8 cellular contexts compared by ENCODE assay signal in genomic region chr2:159939946-159940345, GRCh38. TPM values are rescaled to one million over a fixed set of nuclear protein-coding genes. Genes with fewer than 3 reads are reported as not detected.
A peak's percentile ranks its signal among the peaks of the same experiment; 100 is the strongest.
DNase-seq lines count a peak whose midpoint lies in the region; ATAC-seq lines count a peak whose summit lies in the region.

No MANE protein-coding gene starts in this region.

- ATAC-seq in GM19043 (IDR thresholded peaks at IDR 0.05; ENCODE audit: low read depth, unreplicated experiment): peak; percentile 73
- ATAC-seq in HG03103 (IDR thresholded peaks at IDR 0.05; ENCODE audit: low read depth, unreplicated experiment): peak; percentile 78
- ATAC-seq in activated naive CD8-positive, alpha-beta T cell treated with anti-CD3 and anti-CD28 coated beads, Interleukin-2, amount 50 U/mL, for 24 hours: no peak

- H3K27ac Mint-ChIP-seq in activated T-helper 1 cell treated with anti-CD3 and anti-CD28 coated beads, Interleukin-12 subunit alpha, Interleukin-12 subunit beta, Interleukin-2, Interleukin-4 antibody, amounts not matched to agents 30 ng/mL and 10 ng/mL and 1 ng/mL, durations not matched to agents 14 hours and 24 hours and 36 hours: no peak overlapping the region
- no peak overlapping the region for H3K27ac Mint-ChIP-seq in activated naive CD8-positive, alpha-beta T cell treated with anti-CD3 and anti-CD28 coated beads, Interleukin-2, amount 50 U/mL, for 24 hours

- no peaks in the 10 kb centered on the region for H3K36me3 Mint-ChIP-seq in activated T-helper 1 cell treated with anti-CD3 and anti-CD28 coated beads, Interleukin-12 subunit alpha, Interleukin-12 subunit beta, Interleukin-2, Interleukin-4 antibody, amounts not matched to agents 30 ng/mL and 10 ng/mL and 1 ng/mL, durations not matched to agents 14 hours and 24 hours and 36 hours (ENCODE audit: low read depth)
- no peaks in the 10 kb centered on the region for H3K36me3 Mint-ChIP-seq in activated naive CD8-positive, alpha-beta T cell treated with anti-CD3 and anti-CD28 coated beads, Interleukin-2, amount 50 U/mL, for 24 hours (ENCODE audit: low read depth)

- intact Hi-C loops in activated T-helper 1 cell treated with anti-CD3 and anti-CD28 coated beads, Interleukin-12 subunit alpha, Interleukin-12 subunit beta, Interleukin-2, Interleukin-4 antibody, amounts not matched to agents 30 ng/mL and 10 ng/mL and 1 ng/mL, durations not matched to agents 14 hours and 24 hours and 36 hours (cut with micrococcal nuclease): no loop called here

- no peak overlapping the region for H3K4me3 Mint-ChIP-seq in activated T-helper 1 cell treated with anti-CD3 and anti-CD28 coated beads, Interleukin-12 subunit alpha, Interleukin-12 subunit beta, Interleukin-2, Interleukin-4 antibody, amounts not matched to agents 30 ng/mL and 10 ng/mL and 1 ng/mL, durations not matched to agents 14 hours and 24 hours and 36 hours
- H3K4me3 Mint-ChIP-seq in activated naive CD8-positive, alpha-beta T cell treated with anti-CD3 and anti-CD28 coated beads, Interleukin-2, amount 50 U/mL, for 24 hours: no peak overlapping the region

- peaks cover 3% of the 10 kb centered on the region for H3K9me3 Mint-ChIP-seq in activated T-helper 1 cell treated with anti-CD3 and anti-CD28 coated beads, Interleukin-12 subunit alpha, Interleukin-12 subunit beta, Interleukin-2, Interleukin-4 antibody, amounts not matched to agents 30 ng/mL and 10 ng/mL and 1 ng/mL, durations not matched to agents 14 hours and 24 hours and 36 hours
- H3K9me3 Mint-ChIP-seq in activated naive CD8-positive, alpha-beta T cell treated with anti-CD3 and anti-CD28 coated beads, Interleukin-2, amount 50 U/mL, for 24 hours: no peaks in the 10 kb centered on the region

- DNase-seq in Caki2 (ENCODE audit: low read depth): peak; percentile 2
- peak; percentile 52 for DNase-seq in NOMO-1 treated with DMSO at 0.1 percent for 48 hours (lab: John Stamatoyannopoulos, UW; ENCODE audit: unreplicated experiment)
- DNase-seq in glomerular visceral epithelial cell (ENCODE audit: extremely low spot score): peak; percentile 15
- DNase-seq in activated T-helper 1 cell treated with anti-CD3 and anti-CD28 coated beads, Interleukin-12 subunit alpha, Interleukin-12 subunit beta, Interleukin-2, Interleukin-4 antibody, amounts not matched to agents 30 ng/mL and 10 ng/mL and 1 ng/mL, durations not matched to agents 14 hours and 24 hours and 36 hours (ENCODE audit: low spot score): no peak
- no peak for DNase-seq in activated naive CD8-positive, alpha-beta T cell treated with anti-CD3 and anti-CD28 coated beads, Interleukin-2, amount 50 U/mL, for 24 hours
- DNase-seq in stimulated activated naive CD4-positive, alpha-beta T cell (lab: John Stamatoyannopoulos, UW): no peak

- H3K4me1 Mint-ChIP-seq in activated T-helper 1 cell treated with anti-CD3 and anti-CD28 coated beads, Interleukin-12 subunit alpha, Interleukin-12 subunit beta, Interleukin-2, Interleukin-4 antibody, amounts not matched to agents 30 ng/mL and 10 ng/mL and 1 ng/mL, durations not matched to agents 14 hours and 24 hours and 36 hours (ENCODE audit: low read depth): no peaks in the 10 kb centered on the region
- no peaks in the 10 kb centered on the region for H3K4me1 Mint-ChIP-seq in activated naive CD8-positive, alpha-beta T cell treated with anti-CD3 and anti-CD28 coated beads, Interleukin-2, amount 50 U/mL, for 24 hours

- in situ Hi-C loops in Caki2 (cut with HindIII; ENCODE audit: low pct_unique_long_range_greater_than_20kb, low sequenced_read_pairs): no loop called here

- no peaks in the 10 kb centered on the region for H3K27me3 Mint-ChIP-seq in activated T-helper 1 cell treated with anti-CD3 and anti-CD28 coated beads, Interleukin-12 subunit alpha, Interleukin-12 subunit beta, Interleukin-2, Interleukin-4 antibody, amounts not matched to agents 30 ng/mL and 10 ng/mL and 1 ng/mL, durations not matched to agents 14 hours and 24 hours and 36 hours (ENCODE audit: insufficient read depth)
- H3K27me3 Mint-ChIP-seq in activated naive CD8-positive, alpha-beta T cell treated with anti-CD3 and anti-CD28 coated beads, Interleukin-2, amount 50 U/mL, for 24 hours: peaks cover 2% of the 10 kb centered on the region

RNA-seq across cellular contexts. Expression of gene LY75, which starts 35.4 kb away (rescaled TPM):
- 0.30 TPM in 1 of 2 replicates, not detected in the other for total RNA-seq in Caki2 (2014; rRNA removed; shearing (Covaris generic); ENCODE audit: low replicate concordance)
- total RNA-seq in activated T-helper 1 cell treated with anti-CD3 and anti-CD28 coated beads, Interleukin-12 subunit alpha, Interleukin-12 subunit beta, Interleukin-2, Interleukin-4 antibody, amounts not matched to agents 30 ng/mL and 10 ng/mL and 1 ng/mL, durations not matched to agents 14 hours and 24 hours and 36 hours: 50.6 and 53.5 TPM in 2 replicates

Comparison
In these comparisons a context has a peak if more than half of its experiments do, and no peak if none do; other contexts are left out.
1. DNase-seq: peak in Caki2 (single experiment), NOMO-1 treated with DMSO at 0.1 percent for 48 hours (single experiment) and glomerular visceral epithelial cell (single experiment); none in activated T-helper 1 cell treated with anti-CD3 and anti-CD28 coated beads, Interleukin-12 subunit alpha, Interleukin-12 subunit beta, Interleukin-2, Interleukin-4 antibody, amounts not matched to agents 30 ng/mL and 10 ng/mL and 1 ng/mL, durations not matched to agents 14 hours and 24 hours and 36 hours (single experiment), activated naive CD8-positive, alpha-beta T cell treated with anti-CD3 and anti-CD28 coated beads, Interleukin-2, amount 50 U/mL, for 24 hours (single experiment) and stimulated activated naive CD4-positive, alpha-beta T cell (0 of 6).
2. RNA of gene LY75, which starts 35.4 kb away (total RNA-seq): 50.6 to 53.5 TPM in activated T-helper 1 cell treated with anti-CD3 and anti-CD28 coated beads, Interleukin-12 subunit alpha, Interleukin-12 subunit beta, Interleukin-2, Interleukin-4 antibody, amounts not matched to agents 30 ng/mL and 10 ng/mL and 1 ng/mL, durations not matched to agents 14 hours and 24 hours and 36 hours; 0.30 TPM in Caki2; every median in the first group is over 10 times any median in the second.